ENCODE assay signal across 20 cellular contexts in genomic region chr11:114088216-114088615, GRCh38. TPM values are rescaled to one million over a fixed set of nuclear protein-coding genes. Genes with fewer than 3 reads are reported as not detected.
DNase-seq lines count a peak whose midpoint lies in the region; ATAC-seq, FAIRE-seq and TF ChIP-seq lines count a peak whose summit lies in the region.
"Had no signal": no experiment of that assay in that cellular context is flagged by ENCODE, and none has a peak within 500 bp of the region (broad histone marks: within the 10 kb centered on the region; RNA-seq: fewer than 3 reads in every experiment).

No MANE protein-coding gene starts in this region.

- peak; percentile 58 for DNase-seq in MCF 10A (ENCODE audit: unreplicated experiment)
- no peak for DNase-seq in breast epithelium (ENCODE audit: low spot score in 2 of 2)
- no peak for DNase-seq in astrocyte (ENCODE audit: low read depth)
- no peak for DNase-seq in natural killer cell treated with Interleukin-12 subunit alpha and Interleukin-12 subunit beta and Interleukin-15 and Interleukin-18, amount 100 ng/mL, for 72 hours (ENCODE audit: low spot score)
- DNase-seq in thyroid gland = peak; percentile 75 to 76
- DNase-seq: activated CD4-positive, alpha-beta T cell treated with anti-CD3 and anti-CD28 coated beads, Interleukin-2, amount 50 U/mL, for 4 hours; activated naive CD4-positive, alpha-beta T cell treated with anti-CD3 and anti-CD28 coated beads, Interleukin-2, amount 10 ng/mL, durations not matched to agents 7 days and 5 days; activated T-cell treated with anti-CD3 and anti-CD28 coated beads for 4 hours; H9; NCI-H1417 treated with DMSO at 0.1 percent for 48 hours; NCI-H2171; NCI-H748 treated with DMSO at 0.1 percent for 48 hours; retina; stimulated activated naive CD4-positive, alpha-beta T cell treated with Interleukin-2 at 50 U/mL for 16 hours had no signal

- TF ChIP-seq CTCF in MCF 10A (IDR thresholded peaks at IDR 0.05; ENCODE audit: unreplicated experiment) (no peak), breast epithelium (IDR thresholded peaks at IDR 0.05) (no peak), astrocyte (IDR thresholded peaks at IDR 0.05; ENCODE audit: insufficient read depth, low read depth, low read length) (no peak), thyroid gland (IDR thresholded peaks at IDR 0.05) (no peak)

- H3K4me2 ChIP-seq in astrocyte (ENCODE audit: low read length) = no peak overlapping the region

- POLR2A ChIA-PET in MCF 10A (lab: Yijun Ruan, JAX) = interaction anchor here (0.6 kb wide), 2 partner anchors 10 to 13 kb away, joined by 3 read pairs; no protein-coding TSS in a partner anchor

- CTCF ChIA-PET in MCF 10A (lab: Yijun Ruan, JAX) = no interaction called here

- H3K4me3 ChIP-seq in breast epithelium (no peak overlapping the region), astrocyte (ENCODE audit: insufficient read depth, low read depth, low read length) (no peak overlapping the region), thyroid gland (replicated peaks in 1 of 3) (no peak overlapping the region)

- no peak overlapping the region for H2AFZ ChIP-seq in astrocyte (ENCODE audit: low read depth, low read length)

- peak overlapping the region; percentile 36 for H3K27ac Mint-ChIP-seq in MCF 10A (ENCODE audit: low read depth, unreplicated experiment)
- no peak overlapping the region for H3K27ac Mint-ChIP-seq in astrocyte (ENCODE audit: unreplicated experiment)
- H3K27ac Mint-ChIP-seq in natural killer cell treated with Interleukin-12 subunit alpha and Interleukin-12 subunit beta and Interleukin-15 and Interleukin-18, amount 100 ng/mL, for 72 hours = peak overlapping the region; percentile 55 to 87
- H3K27ac Mint-ChIP-seq: activated naive CD4-positive, alpha-beta T cell treated with anti-CD3 and anti-CD28 coated beads, Interleukin-2, amount 10 ng/mL, durations not matched to agents 7 days and 5 days; H9 had no signal

- 48% methylated on average over 9 of the region's 9 CpGs for WGBS in thyroid gland, 2 donors

- ATAC-seq in natural killer cell treated with Interleukin-12 subunit alpha and Interleukin-12 subunit beta and Interleukin-15 and Interleukin-18, amount 100 ng/mL, for 72 hours = no peak
- ATAC-seq in GM19395 (IDR thresholded peaks at IDR 0.05; ENCODE audit: unreplicated experiment) (no peak), GM21360 (IDR thresholded peaks at IDR 0.05; ENCODE audit: unreplicated experiment) (no peak), HG03565 (IDR thresholded peaks at IDR 0.05; ENCODE audit: unreplicated experiment) (no peak)
- ATAC-seq: gastroesophageal sphincter, HepG2 had no signal

- no peak overlapping the region for H3K9ac ChIP-seq in astrocyte (ENCODE audit: low read length)

- H3K36me3 ChIP-seq in breast epithelium (no peaks in the 10 kb centered on the region), astrocyte (ENCODE audit: insufficient read depth, low read length) (no peaks in the 10 kb centered on the region), thyroid gland (peaks cover 2 to 7% of the 10 kb centered on the region in 2 donors)

- H3K27me3 ChIP-seq in breast epithelium = no peaks in the 10 kb centered on the region
- H3K27me3 ChIP-seq in astrocyte (ENCODE audit: insufficient read depth, low read length) = peaks cover 23% of the 10 kb centered on the region
- no peaks in the 10 kb centered on the region for H3K27me3 ChIP-seq in thyroid gland
- H3K27me3 ChIP-seq: gastroesophageal sphincter had no signal

- BruUV-seq in MCF 10A (replicated peaks; lab: Mats Ljungman, UMichigan) = no TSS peak

- H3K36me3 Mint-ChIP-seq in MCF 10A (ENCODE audit: insufficient read depth, unreplicated experiment) = peaks cover 100% of the 10 kb centered on the region
- no peaks in the 10 kb centered on the region for H3K36me3 Mint-ChIP-seq in astrocyte (ENCODE audit: low read depth, unreplicated experiment)
- H3K36me3 Mint-ChIP-seq in natural killer cell treated with Interleukin-12 subunit alpha and Interleukin-12 subunit beta and Interleukin-15 and Interleukin-18, amount 100 ng/mL, for 72 hours = no peaks in the 10 kb centered on the region
- H3K36me3 Mint-ChIP-seq: activated naive CD4-positive, alpha-beta T cell treated with anti-CD3 and anti-CD28 coated beads, Interleukin-2, amount 10 ng/mL, durations not matched to agents 7 days and 5 days had no signal

- intact Hi-C loops in MCF 10A (cut with micrococcal nuclease) (no loop called here), breast epithelium (cut with DNase I; ENCODE audit: low total_unique reads) (no loop called here), thyroid gland (cut with DNase I) (no loop called here)

- H3K27me3 Mint-ChIP-seq in MCF 10A (ENCODE audit: insufficient read depth, unreplicated experiment) (no peaks in the 10 kb centered on the region), astrocyte (ENCODE audit: low read depth, unreplicated experiment) (peaks cover 23% of the 10 kb centered on the region)
- H3K27me3 Mint-ChIP-seq in natural killer cell treated with Interleukin-12 subunit alpha and Interleukin-12 subunit beta and Interleukin-15 and Interleukin-18, amount 100 ng/mL, for 72 hours = no peaks in the 10 kb centered on the region

- no peak overlapping the region for H3K4me3 Mint-ChIP-seq in MCF 10A (ENCODE audit: unreplicated experiment)
- peak overlapping the region; percentile 11 for H3K4me3 Mint-ChIP-seq in astrocyte (ENCODE audit: unreplicated experiment)
- no peak overlapping the region for H3K4me3 Mint-ChIP-seq in natural killer cell treated with Interleukin-12 subunit alpha and Interleukin-12 subunit beta and Interleukin-15 and Interleukin-18, amount 100 ng/mL, for 72 hours
- H3K4me3 Mint-ChIP-seq: activated naive CD4-positive, alpha-beta T cell treated with anti-CD3 and anti-CD28 coated beads, Interleukin-2, amount 10 ng/mL, durations not matched to agents 7 days and 5 days; H9 had no signal

- no peaks in the 10 kb centered on the region for H4K20me1 ChIP-seq in astrocyte (ENCODE audit: insufficient read depth, low read length)

- peaks cover 91% of the 10 kb centered on the region for H3K4me1 Mint-ChIP-seq in MCF 10A (ENCODE audit: insufficient read depth, unreplicated experiment)
- peaks cover 16% of the 10 kb centered on the region for H3K4me1 Mint-ChIP-seq in astrocyte (ENCODE audit: low read depth, unreplicated experiment)
- H3K4me1 Mint-ChIP-seq in natural killer cell treated with Interleukin-12 subunit alpha and Interleukin-12 subunit beta and Interleukin-15 and Interleukin-18, amount 100 ng/mL, for 72 hours (ENCODE audit: low read depth in 2 of 2) = peaks cover 84 to 91% of the 10 kb centered on the region in 2 donors

- H3K79me2 ChIP-seq in astrocyte (ENCODE audit: insufficient read depth, low read length) = no peaks in the 10 kb centered on the region

- H3K9me3 Mint-ChIP-seq in MCF 10A (ENCODE audit: unreplicated experiment) = no peaks in the 10 kb centered on the region
- peaks cover 3% of the 10 kb centered on the region for H3K9me3 Mint-ChIP-seq in astrocyte (ENCODE audit: unreplicated experiment)
- H3K9me3 Mint-ChIP-seq in natural killer cell treated with Interleukin-12 subunit alpha and Interleukin-12 subunit beta and Interleukin-15 and Interleukin-18, amount 100 ng/mL, for 72 hours = no peaks in the 10 kb centered on the region
- H3K9me3 Mint-ChIP-seq: activated naive CD4-positive, alpha-beta T cell treated with anti-CD3 and anti-CD28 coated beads, Interleukin-2, amount 10 ng/mL, durations not matched to agents 7 days and 5 days; H9 had no signal

- no peak overlapping the region for H3K27ac ChIP-seq in breast epithelium
- no peak overlapping the region for H3K27ac ChIP-seq in astrocyte (ENCODE audit: low read depth, low read length)
- H3K27ac ChIP-seq in thyroid gland = peak overlapping the region; percentile 62 to 97 (median 97)

- H3K9me3 ChIP-seq in breast epithelium = no peaks in the 10 kb centered on the region
- no peaks in the 10 kb centered on the region for H3K9me3 ChIP-seq in astrocyte (ENCODE audit: insufficient read depth, low read depth, low read length)
- no peaks in the 10 kb centered on the region for H3K9me3 ChIP-seq in thyroid gland
- H3K9me3 ChIP-seq: gastroesophageal sphincter had no signal

- peaks cover 5 to 35% of the 10 kb centered on the region in 2 donors for H3K4me1 ChIP-seq in breast epithelium
- H3K4me1 ChIP-seq in astrocyte (ENCODE audit: insufficient read depth, low read length) = no peaks in the 10 kb centered on the region
- peaks cover 99 to 100% of the 10 kb centered on the region in 2 donors for H3K4me1 ChIP-seq in thyroid gland

- FAIRE-seq in astrocyte (lab: Jason Lieb, UNC) = no peak
- FAIRE-seq: HepG2 had no signal

- TF ChIP-seq POLR2A in breast epithelium (IDR thresholded peaks at IDR 0.05) (no peak), thyroid gland (IDR thresholded peaks at IDR 0.05) (no peak)

RNA-seq across cellular contexts. Expression of gene ZBTB16, which starts 28.7 kb away (rescaled TPM):
- total RNA-seq in MCF 10A (2022) = 70.4 and 75.3 TPM in 2 replicates
- 100 to 1,000 TPM; 236 to 358 (median 271) TPM for total RNA-seq in breast epithelium
- 0.36 and 0.50 TPM in 2 replicates for total RNA-seq in astrocyte
- 10 to 100 TPM in 1 of 2 donors, 1 to 10 TPM in 1; 2.7 to 13.1 TPM for total RNA-seq in natural killer cell treated with Interleukin-12 subunit alpha and Interleukin-12 subunit beta and Interleukin-15 and Interleukin-18, amount 100 ng/mL, for 72 hours
- 100 to 1,000 TPM; 157 to 385 (median 177) TPM for total RNA-seq in thyroid gland
- total RNA-seq: H9, HepG2, OCI-LY7 had no signal

Comparison
In these comparisons a context has a peak if more than half of its experiments do, and no peak if none do; other contexts are left out.
1. DNase-seq: peak in MCF 10A (single experiment) and thyroid gland (2 of 2); none in breast epithelium (0 of 2), astrocyte (single experiment) and natural killer cell treated with Interleukin-12 subunit alpha and Interleukin-12 subunit beta and Interleukin-15 and Interleukin-18, amount 100 ng/mL, for 72 hours (single experiment).
2. H3K27ac ChIP-seq: peak in thyroid gland (3 of 3); none in breast epithelium (0 of 2) and astrocyte (single experiment).